In genomic region chr6:147201885-147202515, GRCh38 we compare ENCODE assay signal across 8 cellular contexts. TPM values are rescaled to one million over a fixed set of nuclear protein-coding genes. Genes with fewer than 3 reads are reported as not detected.
A peak's percentile ranks its signal among the peaks of the same experiment; 100 is the strongest.
DNase-seq lines count a peak whose midpoint lies in the region; ATAC-seq and TF ChIP-seq lines count a peak whose summit lies in the region.

No MANE protein-coding gene starts in this region.

- POLR2A ChIA-PET in activated CD8-positive, alpha-beta T cell treated with anti-CD3 and anti-CD28 coated beads, Interleukin-2, amount 10 ng/mL, durations not matched to agents 7 days and 5 days (lab: Charles Lee), result interaction anchor here (0.9 to 1.5 kb wide), 3 partner anchors 15 to 92 kb away, joined by 3 read pairs; no protein-coding TSS in a partner anchor

- intact Hi-C loops in CD14-positive monocyte (cut with micrococcal nuclease), result loop anchor here in 1 of 2 donors (5.0 kb wide), 1 partner anchor 290 kb away; no protein-coding TSS in a partner anchor

- TF ChIP-seq CTCF in CD14-positive monocyte (IDR thresholded peaks at IDR 0.05) (no peak), foreskin keratinocyte (conservative IDR thresholded peaks at IDR 0.05) (no peak), progenitor cell of endocrine pancreas (IDR thresholded peaks at IDR 0.05; ENCODE audit: unreplicated experiment) (no peak)

- peak overlapping the region; percentile 89 to 98 (median 92) for H3K27ac Mint-ChIP-seq in CD14-positive monocyte
- peak overlapping the region; percentile 98 for H3K27ac Mint-ChIP-seq in activated CD8-positive, alpha-beta T cell treated with anti-CD3 and anti-CD28 coated beads, Interleukin-2, amount 10 ng/mL, durations not matched to agents 7 days and 5 days
- H3K27ac Mint-ChIP-seq in progenitor cell of endocrine pancreas, result peak overlapping the region; percentile 19

- no peak overlapping the region for H3K27ac ChIP-seq in foreskin keratinocyte

- H3K9me3 Mint-ChIP-seq in CD14-positive monocyte (no peaks in the 10 kb centered on the region), progenitor cell of endocrine pancreas (ENCODE audit: low read depth) (no peaks in the 10 kb centered on the region)
- no peaks in the 10 kb centered on the region for H3K9me3 Mint-ChIP-seq in activated CD8-positive, alpha-beta T cell treated with anti-CD3 and anti-CD28 coated beads, Interleukin-2, amount 10 ng/mL, durations not matched to agents 7 days and 5 days (ENCODE audit: insufficient read depth)

- peaks cover 29% of the 10 kb centered on the region for H3K4me1 Mint-ChIP-seq in CD14-positive monocyte
- peaks cover 21% of the 10 kb centered on the region for H3K4me1 Mint-ChIP-seq in activated CD8-positive, alpha-beta T cell treated with anti-CD3 and anti-CD28 coated beads, Interleukin-2, amount 10 ng/mL, durations not matched to agents 7 days and 5 days (ENCODE audit: low read depth)
- H3K4me1 Mint-ChIP-seq in progenitor cell of endocrine pancreas (ENCODE audit: low read depth), result peaks cover 13% of the 10 kb centered on the region

- no peaks in the 10 kb centered on the region for H3K27me3 ChIP-seq in foreskin keratinocyte

- DNase-seq in CD14-positive monocyte (ENCODE audit: low spot score), result no peak
- peak; percentile 90 for DNase-seq in NCI-H146 treated with DMSO at 0.1 percent for 48 hours (lab: John Stamatoyannopoulos, UW; ENCODE audit: unreplicated experiment)
- DNase-seq in activated CD8-positive, alpha-beta T cell treated with anti-CD3 and anti-CD28 coated beads, Interleukin-2, amount 10 ng/mL, durations not matched to agents 7 days and 5 days, result peak; percentile 37
- no peak for DNase-seq in foreskin keratinocyte
- no peak for DNase-seq in progenitor cell of endocrine pancreas (ENCODE audit: low spot score, unreplicated experiment)
- no peak for DNase-seq in hepatic stellate cell (ENCODE audit: low spot score)
- no peak for DNase-seq in ureter (ENCODE audit: low spot score)

- H3K4me1 ChIP-seq in foreskin keratinocyte, result peaks cover 24% of the 10 kb centered on the region

- H3K27me3 Mint-ChIP-seq in CD14-positive monocyte (ENCODE audit: low read depth in 3 of 3), result peaks cover 0 to 2% (median 2%) of the 10 kb centered on the region in 3 donors
- no peaks in the 10 kb centered on the region for H3K27me3 Mint-ChIP-seq in activated CD8-positive, alpha-beta T cell treated with anti-CD3 and anti-CD28 coated beads, Interleukin-2, amount 10 ng/mL, durations not matched to agents 7 days and 5 days (ENCODE audit: low read depth)
- H3K27me3 Mint-ChIP-seq in progenitor cell of endocrine pancreas, result no peaks in the 10 kb centered on the region

- CTCF ChIA-PET in activated CD8-positive, alpha-beta T cell treated with anti-CD3 and anti-CD28 coated beads, Interleukin-2, amount 10 ng/mL, durations not matched to agents 7 days and 5 days (lab: Charles Lee), result no interaction called here

- H3K36me3 Mint-ChIP-seq in CD14-positive monocyte (peaks cover 0 to 1% of the 10 kb centered on the region in 2 donors), progenitor cell of endocrine pancreas (ENCODE audit: insufficient read depth) (no peaks in the 10 kb centered on the region)
- peaks cover 4% of the 10 kb centered on the region for H3K36me3 Mint-ChIP-seq in activated CD8-positive, alpha-beta T cell treated with anti-CD3 and anti-CD28 coated beads, Interleukin-2, amount 10 ng/mL, durations not matched to agents 7 days and 5 days (ENCODE audit: low read depth)

- peak; percentile 13 for ATAC-seq in GM19328 (IDR thresholded peaks at IDR 0.05; ENCODE audit: unreplicated experiment)
- ATAC-seq in activated CD8-positive, alpha-beta T cell treated with anti-CD3 and anti-CD28 coated beads, Interleukin-2, amount 10 ng/mL, durations not matched to agents 7 days and 5 days, result no peak
- ATAC-seq in foreskin keratinocyte, result peak; percentile 1

- peak overlapping the region; percentile 91 to 99 for H3K4me3 Mint-ChIP-seq in CD14-positive monocyte
- H3K4me3 Mint-ChIP-seq in activated CD8-positive, alpha-beta T cell treated with anti-CD3 and anti-CD28 coated beads, Interleukin-2, amount 10 ng/mL, durations not matched to agents 7 days and 5 days, result peak overlapping the region; percentile 94
- peak overlapping the region; percentile 91 for H3K4me3 Mint-ChIP-seq in progenitor cell of endocrine pancreas (ENCODE audit: low read depth)

RNA-seq across cellular contexts. Expression of gene STXBP5, which starts 2.2 kb away (rescaled TPM):
- polyA plus RNA-seq in CD14-positive monocyte, result 1 to 10 TPM; 1.5 to 2.0 TPM
- total RNA-seq in activated CD8-positive, alpha-beta T cell treated with anti-CD3 and anti-CD28 coated beads, Interleukin-2, amount 10 ng/mL, durations not matched to agents 7 days and 5 days, result 10 to 100 TPM; 19.6 to 21.2 TPM
- 20.3 and 22.8 TPM in 2 replicates for total RNA-seq in foreskin keratinocyte
- polyA plus RNA-seq in foreskin keratinocyte, result 2.5 and 3.6 TPM in 2 replicates
- total RNA-seq in progenitor cell of endocrine pancreas, result 43.0 and 43.7 TPM in 2 replicates
- 33.8 TPM for total RNA-seq in ureter

Comparison
In these comparisons a context has a peak if more than half of its experiments do, and no peak if none do; other contexts are left out.
1. DNase-seq: peak in NCI-H146 treated with DMSO at 0.1 percent for 48 hours (single experiment) and activated CD8-positive, alpha-beta T cell treated with anti-CD3 and anti-CD28 coated beads, Interleukin-2, amount 10 ng/mL, durations not matched to agents 7 days and 5 days (single experiment); none in CD14-positive monocyte (single experiment), foreskin keratinocyte (0 of 2), progenitor cell of endocrine pancreas (single experiment), hepatic stellate cell (single experiment) and ureter (single experiment).
2. H3K27ac Mint-ChIP-seq: peak in every context shown above with its lines; median percentile 98 in activated CD8-positive, alpha-beta T cell treated with anti-CD3 and anti-CD28 coated beads, Interleukin-2, amount 10 ng/mL, durations not matched to agents 7 days and 5 days; 92 in CD14-positive monocyte; 19 in progenitor cell of endocrine pancreas.
3. Peak in every context shown above with its lines, with median percentiles within 50 percentile points of each other: H3K4me3 Mint-ChIP-seq.